In the genomic region with DNA sequence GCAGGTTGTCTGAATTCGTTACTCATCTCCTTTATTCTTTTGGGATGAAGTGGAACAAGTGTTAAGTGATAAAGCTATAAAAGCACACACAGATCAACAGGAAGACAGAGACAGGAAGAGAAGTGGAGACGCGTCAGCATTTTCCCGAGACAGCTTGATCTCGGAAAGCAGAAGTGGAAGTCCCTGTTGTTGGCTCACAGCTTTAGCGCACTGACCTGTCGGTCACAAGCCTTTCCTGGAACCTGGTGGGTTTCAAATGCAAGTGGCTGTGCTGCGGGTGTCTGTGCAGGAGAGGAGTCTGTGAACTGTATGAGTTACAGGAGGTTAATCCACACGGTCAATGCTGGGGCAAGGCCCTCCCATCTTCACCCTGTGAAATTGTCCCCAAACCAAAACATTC, we compare ENCODE assay signal across 1 cellular context.
TF ChIP-seq lines count a peak whose summit lies in the region.

No MANE protein-coding gene starts in this region.

TF ChIP-seq in K562, 482 proteins besides CTCF, POLR2A, EP300 and RAD21 (continued from another document and continues in another):
- TF ChIP-seq, protein P1, sequence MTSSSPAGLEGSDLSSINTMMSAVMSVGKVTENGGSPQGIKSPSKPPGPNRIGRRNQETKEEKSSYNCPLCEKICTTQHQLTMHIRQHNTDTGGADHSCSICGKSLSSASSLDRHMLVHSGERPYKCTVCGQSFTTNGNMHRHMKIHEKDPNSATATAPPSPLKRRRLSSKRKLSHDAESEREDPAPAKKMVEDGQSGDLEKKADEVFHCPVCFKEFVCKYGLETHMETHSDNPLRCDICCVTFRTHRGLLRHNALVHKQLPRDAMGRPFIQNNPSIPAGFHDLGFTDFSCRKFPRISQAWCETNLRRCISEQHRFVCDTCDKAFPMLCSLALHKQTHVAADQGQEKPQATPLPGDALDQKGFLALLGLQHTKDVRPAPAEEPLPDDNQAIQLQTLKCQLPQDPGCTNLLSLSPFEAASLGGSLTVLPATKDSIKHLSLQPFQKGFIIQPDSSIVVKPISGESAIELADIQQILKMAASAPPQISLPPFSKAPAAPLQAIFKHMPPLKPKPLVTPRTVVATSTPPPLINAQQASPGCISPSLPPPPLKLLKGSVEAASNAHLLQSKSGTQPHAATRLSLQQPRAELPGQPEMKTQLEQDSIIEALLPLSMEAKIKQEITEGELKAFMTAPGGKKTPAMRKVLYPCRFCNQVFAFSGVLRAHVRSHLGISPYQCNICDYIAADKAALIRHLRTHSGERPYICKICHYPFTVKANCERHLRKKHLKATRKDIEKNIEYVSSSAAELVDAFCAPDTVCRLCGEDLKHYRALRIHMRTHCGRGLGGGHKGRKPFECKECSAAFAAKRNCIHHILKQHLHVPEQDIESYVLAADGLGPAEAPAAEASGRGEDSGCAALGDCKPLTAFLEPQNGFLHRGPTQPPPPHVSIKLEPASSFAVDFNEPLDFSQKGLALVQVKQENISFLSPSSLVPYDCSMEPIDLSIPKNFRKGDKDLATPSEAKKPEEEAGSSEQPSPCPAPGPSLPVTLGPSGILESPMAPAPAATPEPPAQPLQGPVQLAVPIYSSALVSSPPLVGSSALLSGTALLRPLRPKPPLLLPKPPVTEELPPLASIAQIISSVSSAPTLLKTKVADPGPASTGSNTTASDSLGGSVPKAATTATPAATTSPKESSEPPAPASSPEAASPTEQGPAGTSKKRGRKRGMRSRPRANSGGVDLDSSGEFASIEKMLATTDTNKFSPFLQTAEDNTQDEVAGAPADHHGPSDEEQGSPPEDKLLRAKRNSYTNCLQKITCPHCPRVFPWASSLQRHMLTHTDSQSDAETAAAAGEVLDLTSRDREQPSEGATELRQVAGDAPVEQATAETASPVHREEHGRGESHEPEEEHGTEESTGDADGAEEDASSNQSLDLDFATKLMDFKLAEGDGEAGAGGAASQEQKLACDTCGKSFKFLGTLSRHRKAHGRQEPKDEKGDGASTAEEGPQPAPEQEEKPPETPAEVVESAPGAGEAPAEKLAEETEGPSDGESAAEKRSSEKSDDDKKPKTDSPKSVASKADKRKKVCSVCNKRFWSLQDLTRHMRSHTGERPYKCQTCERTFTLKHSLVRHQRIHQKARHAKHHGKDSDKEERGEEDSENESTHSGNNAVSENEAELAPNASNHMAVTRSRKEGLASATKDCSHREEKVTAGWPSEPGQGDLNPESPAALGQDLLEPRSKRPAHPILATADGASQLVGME (CRISPR knock-in tag; IDR thresholded peaks at IDR 0.05) = no peak
- TF ChIP-seq, protein P2, sequence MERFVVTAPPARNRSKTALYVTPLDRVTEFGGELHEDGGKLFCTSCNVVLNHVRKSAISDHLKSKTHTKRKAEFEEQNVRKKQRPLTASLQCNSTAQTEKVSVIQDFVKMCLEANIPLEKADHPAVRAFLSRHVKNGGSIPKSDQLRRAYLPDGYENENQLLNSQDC (CRISPR knock-in tag; IDR thresholded peaks at IDR 0.05) = no peak
- TF ChIP-seq TOE1 (IDR thresholded peaks at IDR 0.05; ENCODE audit: borderline replicate concordance) (0 out of 2 replicates have a peak, but pooled peaks have one; percentile 36), TOE1 (CRISPR knock-in tag; IDR thresholded peaks at IDR 0.05; ENCODE audit: borderline replicate concordance, low read depth) (no peak), KDM1A (IDR thresholded peaks at IDR 0.05) (no peak), ETV1 (tag; conservative IDR thresholded peaks at IDR 0.05; ENCODE audit: low read depth) (peak; percentile 57), PTTG1 (tag; IDR thresholded peaks at IDR 0.05; ENCODE audit: low read depth) (no peak), ZNF551 (CRISPR knock-in tag; IDR thresholded peaks at IDR 0.05) (no peak), RFX1 (IDR thresholded peaks at IDR 0.05) (no peak), HMGN3 (IDR thresholded peaks at IDR 0.05; ENCODE audit: borderline replicate concordance, extremely low read depth, insufficient read length, low read depth, low read length) (no peak), SPI1 (IDR thresholded peaks at IDR 0.05; ENCODE audit: borderline replicate concordance, low read depth, low read length) (peak; percentile 99), TBP (optimal IDR thresholded peaks at IDR 0.05; ENCODE audit: low read depth, low read length) (peak; percentile 13), ZNF507 (tag; conservative IDR thresholded peaks at IDR 0.05) (no peak), MEIS2 (IDR thresholded peaks at IDR 0.05; ENCODE audit: partially characterized antibody) (peak; percentile 63), ZFPM2 (CRISPR knock-in tag; IDR thresholded peaks at IDR 0.05) (no peak), ZNF586 (CRISPR knock-in tag; conservative IDR thresholded peaks at IDR 0.05) (no peak), ZKSCAN3 (CRISPR knock-in tag; IDR thresholded peaks at IDR 0.05) (no peak), ETV5 (CRISPR knock-in tag; IDR thresholded peaks at IDR 0.05; ENCODE audit: low read depth) (no peak; the same call in 1 of the 2 replicates), SMAD2 (IDR thresholded peaks at IDR 0.05; ENCODE audit: low read depth, low read length) (no peak), DIDO1 (tag; IDR thresholded peaks at IDR 0.05; ENCODE audit: low read depth) (no peak), CTBP1 (IDR thresholded peaks at IDR 0.05; ENCODE audit: borderline replicate concordance) (peak; percentile 42; the same call in 1 of the 2 replicates), ZKSCAN8 (CRISPR knock-in tag; IDR thresholded peaks at IDR 0.05) (no peak), HDAC3 (IDR thresholded peaks at IDR 0.05; ENCODE audit: borderline replicate concordance, partially characterized antibody) (no peak), CBX5 (IDR thresholded peaks at IDR 0.05; ENCODE audit: borderline replicate concordance, low read depth) (no peak), L3MBTL2 (IDR thresholded peaks at IDR 0.05) (peak; percentile 13; the same call in 1 of the 2 replicates), BCL6 (CRISPR knock-in tag; IDR thresholded peaks at IDR 0.05) (no peak), NFRKB (IDR thresholded peaks at IDR 0.05; ENCODE audit: low read depth) (0 out of 2 replicates have a peak, but pooled peaks have one; percentile 34), CBFA2T3 (IDR thresholded peaks at IDR 0.05) (peak; percentile 30; the same call in 1 of the 2 replicates), LEF1 (IDR thresholded peaks at IDR 0.05) (peak; percentile 45; the same call in 1 of the 2 replicates), ILF3 (IDR thresholded peaks at IDR 0.05; ENCODE audit: borderline replicate concordance) (no peak), BCOR (IDR thresholded peaks at IDR 0.05) (peak; percentile 21; the same call in 1 of the 2 replicates), SMARCE1 (IDR thresholded peaks at IDR 0.05) (peak; percentile 70; the same call in 1 of the 2 replicates), TCF7 (IDR thresholded peaks at IDR 0.05; ENCODE audit: borderline replicate concordance) (no peak)
- TF ChIP-seq, protein P3, sequence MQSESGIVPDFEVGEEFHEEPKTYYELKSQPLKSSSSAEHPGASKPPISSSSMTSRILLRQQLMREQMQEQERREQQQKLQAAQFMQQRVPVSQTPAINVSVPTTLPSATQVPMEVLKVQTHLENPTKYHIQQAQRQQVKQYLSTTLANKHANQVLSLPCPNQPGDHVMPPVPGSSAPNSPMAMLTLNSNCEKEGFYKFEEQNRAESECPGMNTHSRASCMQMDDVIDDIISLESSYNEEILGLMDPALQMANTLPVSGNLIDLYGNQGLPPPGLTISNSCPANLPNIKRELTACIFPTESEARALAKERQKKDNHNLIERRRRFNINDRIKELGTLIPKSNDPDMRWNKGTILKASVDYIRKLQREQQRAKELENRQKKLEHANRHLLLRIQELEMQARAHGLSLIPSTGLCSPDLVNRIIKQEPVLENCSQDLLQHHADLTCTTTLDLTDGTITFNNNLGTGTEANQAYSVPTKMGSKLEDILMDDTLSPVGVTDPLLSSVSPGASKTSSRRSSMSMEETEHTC (IDR thresholded peaks at IDR 0.05) = no peak
- TF ChIP-seq, protein P4, sequence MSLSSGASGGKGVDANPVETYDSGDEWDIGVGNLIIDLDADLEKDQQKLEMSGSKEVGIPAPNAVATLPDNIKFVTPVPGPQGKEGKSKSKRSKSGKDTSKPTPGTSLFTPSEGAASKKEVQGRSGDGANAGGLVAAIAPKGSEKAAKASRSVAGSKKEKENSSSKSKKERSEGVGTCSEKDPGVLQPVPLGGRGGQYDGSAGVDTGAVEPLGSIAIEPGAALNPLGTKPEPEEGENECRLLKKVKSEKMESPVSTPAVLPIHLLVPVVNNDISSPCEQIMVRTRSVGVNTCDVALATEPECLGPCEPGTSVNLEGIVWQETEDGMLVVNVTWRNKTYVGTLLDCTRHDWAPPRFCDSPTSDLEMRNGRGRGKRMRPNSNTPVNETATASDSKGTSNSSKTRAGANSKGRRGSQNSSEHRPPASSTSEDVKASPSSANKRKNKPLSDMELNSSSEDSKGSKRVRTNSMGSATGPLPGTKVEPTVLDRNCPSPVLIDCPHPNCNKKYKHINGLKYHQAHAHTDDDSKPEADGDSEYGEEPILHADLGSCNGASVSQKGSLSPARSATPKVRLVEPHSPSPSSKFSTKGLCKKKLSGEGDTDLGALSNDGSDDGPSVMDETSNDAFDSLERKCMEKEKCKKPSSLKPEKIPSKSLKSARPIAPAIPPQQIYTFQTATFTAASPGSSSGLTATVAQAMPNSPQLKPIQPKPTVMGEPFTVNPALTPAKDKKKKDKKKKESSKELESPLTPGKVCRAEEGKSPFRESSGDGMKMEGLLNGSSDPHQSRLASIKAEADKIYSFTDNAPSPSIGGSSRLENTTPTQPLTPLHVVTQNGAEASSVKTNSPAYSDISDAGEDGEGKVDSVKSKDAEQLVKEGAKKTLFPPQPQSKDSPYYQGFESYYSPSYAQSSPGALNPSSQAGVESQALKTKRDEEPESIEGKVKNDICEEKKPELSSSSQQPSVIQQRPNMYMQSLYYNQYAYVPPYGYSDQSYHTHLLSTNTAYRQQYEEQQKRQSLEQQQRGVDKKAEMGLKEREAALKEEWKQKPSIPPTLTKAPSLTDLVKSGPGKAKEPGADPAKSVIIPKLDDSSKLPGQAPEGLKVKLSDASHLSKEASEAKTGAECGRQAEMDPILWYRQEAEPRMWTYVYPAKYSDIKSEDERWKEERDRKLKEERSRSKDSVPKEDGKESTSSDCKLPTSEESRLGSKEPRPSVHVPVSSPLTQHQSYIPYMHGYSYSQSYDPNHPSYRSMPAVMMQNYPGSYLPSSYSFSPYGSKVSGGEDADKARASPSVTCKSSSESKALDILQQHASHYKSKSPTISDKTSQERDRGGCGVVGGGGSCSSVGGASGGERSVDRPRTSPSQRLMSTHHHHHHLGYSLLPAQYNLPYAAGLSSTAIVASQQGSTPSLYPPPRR (CRISPR knock-in tag; IDR thresholded peaks at IDR 0.05; ENCODE audit: borderline replicate concordance) = no peak
- TF ChIP-seq, protein P5, sequence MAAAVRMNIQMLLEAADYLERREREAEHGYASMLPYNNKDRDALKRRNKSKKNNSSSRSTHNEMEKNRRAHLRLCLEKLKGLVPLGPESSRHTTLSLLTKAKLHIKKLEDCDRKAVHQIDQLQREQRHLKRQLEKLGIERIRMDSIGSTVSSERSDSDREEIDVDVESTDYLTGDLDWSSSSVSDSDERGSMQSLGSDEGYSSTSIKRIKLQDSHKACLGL (CRISPR knock-in tag; IDR thresholded peaks at IDR 0.05; ENCODE audit: borderline replicate concordance, poor library complexity, severe bottlenecking) = no peak
- TF ChIP-seq, protein P6, sequence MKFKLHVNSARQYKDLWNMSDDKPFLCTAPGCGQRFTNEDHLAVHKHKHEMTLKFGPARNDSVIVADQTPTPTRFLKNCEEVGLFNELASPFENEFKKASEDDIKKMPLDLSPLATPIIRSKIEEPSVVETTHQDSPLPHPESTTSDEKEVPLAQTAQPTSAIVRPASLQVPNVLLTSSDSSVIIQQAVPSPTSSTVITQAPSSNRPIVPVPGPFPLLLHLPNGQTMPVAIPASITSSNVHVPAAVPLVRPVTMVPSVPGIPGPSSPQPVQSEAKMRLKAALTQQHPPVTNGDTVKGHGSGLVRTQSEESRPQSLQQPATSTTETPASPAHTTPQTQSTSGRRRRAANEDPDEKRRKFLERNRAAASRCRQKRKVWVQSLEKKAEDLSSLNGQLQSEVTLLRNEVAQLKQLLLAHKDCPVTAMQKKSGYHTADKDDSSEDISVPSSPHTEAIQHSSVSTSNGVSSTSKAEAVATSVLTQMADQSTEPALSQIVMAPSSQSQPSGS (CRISPR knock-in tag; IDR thresholded peaks at IDR 0.05) = no peak
- TF ChIP-seq, protein P7, sequence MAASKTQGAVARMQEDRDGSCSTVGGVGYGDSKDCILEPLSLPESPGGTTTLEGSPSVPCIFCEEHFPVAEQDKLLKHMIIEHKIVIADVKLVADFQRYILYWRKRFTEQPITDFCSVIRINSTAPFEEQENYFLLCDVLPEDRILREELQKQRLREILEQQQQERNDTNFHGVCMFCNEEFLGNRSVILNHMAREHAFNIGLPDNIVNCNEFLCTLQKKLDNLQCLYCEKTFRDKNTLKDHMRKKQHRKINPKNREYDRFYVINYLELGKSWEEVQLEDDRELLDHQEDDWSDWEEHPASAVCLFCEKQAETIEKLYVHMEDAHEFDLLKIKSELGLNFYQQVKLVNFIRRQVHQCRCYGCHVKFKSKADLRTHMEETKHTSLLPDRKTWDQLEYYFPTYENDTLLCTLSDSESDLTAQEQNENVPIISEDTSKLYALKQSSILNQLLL (CRISPR knock-in tag; IDR thresholded peaks at IDR 0.05; ENCODE audit: borderline replicate concordance) = no peak
- TF ChIP-seq, protein P8, sequence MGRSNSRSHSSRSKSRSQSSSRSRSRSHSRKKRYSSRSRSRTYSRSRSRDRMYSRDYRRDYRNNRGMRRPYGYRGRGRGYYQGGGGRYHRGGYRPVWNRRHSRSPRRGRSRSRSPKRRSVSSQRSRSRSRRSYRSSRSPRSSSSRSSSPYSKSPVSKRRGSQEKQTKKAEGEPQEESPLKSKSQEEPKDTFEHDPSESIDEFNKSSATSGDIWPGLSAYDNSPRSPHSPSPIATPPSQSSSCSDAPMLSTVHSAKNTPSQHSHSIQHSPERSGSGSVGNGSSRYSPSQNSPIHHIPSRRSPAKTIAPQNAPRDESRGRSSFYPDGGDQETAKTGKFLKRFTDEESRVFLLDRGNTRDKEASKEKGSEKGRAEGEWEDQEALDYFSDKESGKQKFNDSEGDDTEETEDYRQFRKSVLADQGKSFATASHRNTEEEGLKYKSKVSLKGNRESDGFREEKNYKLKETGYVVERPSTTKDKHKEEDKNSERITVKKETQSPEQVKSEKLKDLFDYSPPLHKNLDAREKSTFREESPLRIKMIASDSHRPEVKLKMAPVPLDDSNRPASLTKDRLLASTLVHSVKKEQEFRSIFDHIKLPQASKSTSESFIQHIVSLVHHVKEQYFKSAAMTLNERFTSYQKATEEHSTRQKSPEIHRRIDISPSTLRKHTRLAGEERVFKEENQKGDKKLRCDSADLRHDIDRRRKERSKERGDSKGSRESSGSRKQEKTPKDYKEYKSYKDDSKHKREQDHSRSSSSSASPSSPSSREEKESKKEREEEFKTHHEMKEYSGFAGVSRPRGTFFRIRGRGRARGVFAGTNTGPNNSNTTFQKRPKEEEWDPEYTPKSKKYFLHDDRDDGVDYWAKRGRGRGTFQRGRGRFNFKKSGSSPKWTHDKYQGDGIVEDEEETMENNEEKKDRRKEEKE (IDR thresholded peaks at IDR 0.05; ENCODE audit: borderline replicate concordance in 1 of 2, control insufficient read depth in 1 of 2, low read depth in 2 of 2, low read length in 1 of 2) = no peak
- TF ChIP-seq, protein P9, sequence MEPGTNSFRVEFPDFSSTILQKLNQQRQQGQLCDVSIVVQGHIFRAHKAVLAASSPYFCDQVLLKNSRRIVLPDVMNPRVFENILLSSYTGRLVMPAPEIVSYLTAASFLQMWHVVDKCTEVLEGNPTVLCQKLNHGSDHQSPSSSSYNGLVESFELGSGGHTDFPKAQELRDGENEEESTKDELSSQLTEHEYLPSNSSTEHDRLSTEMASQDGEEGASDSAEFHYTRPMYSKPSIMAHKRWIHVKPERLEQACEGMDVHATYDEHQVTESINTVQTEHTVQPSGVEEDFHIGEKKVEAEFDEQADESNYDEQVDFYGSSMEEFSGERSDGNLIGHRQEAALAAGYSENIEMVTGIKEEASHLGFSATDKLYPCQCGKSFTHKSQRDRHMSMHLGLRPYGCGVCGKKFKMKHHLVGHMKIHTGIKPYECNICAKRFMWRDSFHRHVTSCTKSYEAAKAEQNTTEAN (CRISPR knock-in tag; IDR thresholded peaks at IDR 0.05) = no peak
